In the genomic region with DNA sequence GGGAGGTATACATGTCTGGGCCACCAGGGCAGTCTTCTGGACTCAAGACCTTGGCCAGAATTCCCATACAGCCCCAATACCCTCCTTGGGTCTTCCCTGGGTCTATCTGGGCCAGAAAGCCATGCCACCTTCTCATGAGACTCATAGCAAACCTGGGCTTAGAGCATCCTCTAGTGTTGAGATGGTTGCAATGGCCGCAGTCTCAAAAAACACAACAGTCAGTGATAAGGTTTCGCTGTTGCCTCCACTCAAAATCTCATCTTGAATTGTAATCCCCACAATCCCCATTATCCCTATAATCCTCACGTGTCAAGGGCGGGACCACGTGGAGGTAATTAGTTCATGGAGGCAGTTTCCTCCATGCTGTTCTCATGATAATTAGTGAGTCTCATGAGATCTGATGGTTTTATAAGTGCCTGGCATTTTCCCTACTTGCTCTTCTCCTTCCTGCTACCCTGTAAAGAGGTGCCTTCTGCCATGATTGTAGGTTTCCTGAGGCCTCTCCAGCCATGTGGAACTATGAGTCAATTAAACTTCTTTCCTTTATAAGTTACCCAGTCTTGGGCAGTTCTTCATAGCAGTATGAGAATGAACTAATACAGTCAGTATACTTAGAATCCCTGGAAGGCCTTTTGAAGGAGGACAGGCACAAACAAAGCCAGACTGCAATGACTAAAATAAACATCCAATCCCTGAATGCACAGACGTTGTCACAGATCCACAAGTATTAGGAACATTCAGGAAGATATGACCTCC, we compare ENCODE assay signal across 8 cellular contexts.
A peak's percentile ranks its signal among the peaks of the same experiment; 100 is the strongest.
DNase-seq lines count a peak whose midpoint lies in the region; ATAC-seq, FAIRE-seq and TF ChIP-seq lines count a peak whose summit lies in the region.

No MANE protein-coding gene starts in this region.

- TF ChIP-seq RAD21 in HepG2 (CRISPR knock-in tag; IDR thresholded peaks at IDR 0.05), result peak; percentile 66

- H4K20me1 ChIP-seq in HepG2 (ENCODE audit: insufficient read depth, low read length), result no peaks in the 10 kb centered on the region

- H3K27me3 ChIP-seq in A673 (replicated peaks; ENCODE audit: insufficient read depth, low read depth, low read length, poor library complexity), result no peaks in the 10 kb centered on the region
- H3K27me3 ChIP-seq in HepG2 (ENCODE audit: control insufficient read depth in 1 of 2, insufficient read depth in 2 of 2, low read length in 2 of 2), result no peaks in the 10 kb centered on the region

- H3K4me3 ChIP-seq in A673 (ENCODE audit: low read depth, low read length, poor library complexity, severe bottlenecking) (no peak overlapping the region), HFF-Myc (replicated peaks; ENCODE audit: low read depth, low read length) (no peak overlapping the region), HepG2 (replicated peaks in 1 of 3; ENCODE audit: insufficient read depth in 1 of 3, low read depth in 2 of 3, low read length in 3 of 3) (no peak overlapping the region)

- CTCF ChIA-PET in A673 (lab: Charles Lee), result no interaction called here
- CTCF ChIA-PET in HepG2 (lab: Yijun Ruan, JAX; ENCODE audit: low intra/inter-chr PET ratio, low total read pairs), result interaction anchor here (0.6 kb wide), 1 partner anchor 355 kb away, joined by 3 read pairs; no protein-coding TSS in a partner anchor

- 15% methylated on average over 6 of the region's 6 CpGs for WGBS in HepG2 (ENCODE audit: low lambda C conversion rate)

- no peaks in the 10 kb centered on the region for H3K36me3 ChIP-seq in A673 (ENCODE audit: insufficient read depth, low read length, poor library complexity, severe bottlenecking)
- no peaks in the 10 kb centered on the region for H3K36me3 ChIP-seq in HepG2 (replicated peaks in 1 of 2; ENCODE audit: control insufficient read depth in 1 of 2, insufficient read depth in 2 of 2, low read length in 2 of 2)

- DNase-seq in A673 (ENCODE audit: low spot score) (peak; percentile 82), EH (ENCODE audit: low read depth) (peak; percentile 35), HFF-Myc (ENCODE audit: extremely low read depth, low read depth) (no peak), NCI-H226 (peak; percentile 29), cerebellar cortex (ENCODE audit: low spot score) (peak; percentile 47), HepG2 (ENCODE audit: low spot score) (peak; percentile 43)
- DNase-seq in activated CD8-positive, alpha-beta memory T cell treated with anti-CD3 and anti-CD28 coated beads, Interleukin-2, amount 50 U/mL, for 48 hours, result no peak

- no peaks in the 10 kb centered on the region for H3K79me2 ChIP-seq in HepG2 (ENCODE audit: insufficient read depth, low read length)

- BruUV-seq in A673 (replicated peaks; lab: Mats Ljungman, UMichigan) (no TSS peak), HepG2 (replicated peaks; lab: Mats Ljungman, UMichigan) (no TSS peak)

- POLR2A ChIA-PET in A673 (lab: Charles Lee; ENCODE audit: low non-redundant PET), result no interaction called here
- POLR2A ChIA-PET in HepG2 (lab: Yijun Ruan, JAX), result no interaction called here

- TF ChIP-seq CTCF in A673 (conservative IDR thresholded peaks at IDR 0.05; ENCODE audit: low read depth, low read length) (peak; percentile 93), HFF-Myc (IDR thresholded peaks at IDR 0.05; ENCODE audit: low read depth, low read length, missing control alignments) (peak; percentile 69), HepG2 (CRISPR knock-in tag; IDR thresholded peaks at IDR 0.05) (peak; percentile 87)

- in situ Hi-C loops in HepG2 (cut with HindIII; ENCODE audit: extremely low pct_ligation_motif_present, low pct_unique_long_range_greater_than_20kb), result loop anchor here (5.0 kb wide), 1 partner anchor 356 kb away; no protein-coding TSS in a partner anchor

- TF ChIP-seq POLR2A in HepG2 (IDR thresholded peaks at IDR 0.05; ENCODE audit: insufficient read depth in 1 of 2, low read depth in 2 of 2, low read length in 2 of 2), result no peak

- H3K4me1 ChIP-seq in A673 (ENCODE audit: insufficient read depth, low read length, poor library complexity, severe bottlenecking), result peaks cover 13% of the 10 kb centered on the region
- H3K4me1 ChIP-seq in HepG2 (ENCODE audit: insufficient read depth, low read length), result no peaks in the 10 kb centered on the region

- H2AFZ ChIP-seq in HepG2 (ENCODE audit: low read length), result no peak overlapping the region

- no peak overlapping the region for H3K27ac ChIP-seq in A673 (ENCODE audit: low read depth, low read length, poor library complexity, severe bottlenecking)
- H3K27ac ChIP-seq in HepG2 (ENCODE audit: extremely low read length, insufficient read depth, low read length), result no peak overlapping the region

- H3K9me3 ChIP-seq in A673 (ENCODE audit: low read depth, low read length, poor library complexity, severe bottlenecking), result no peaks in the 10 kb centered on the region
- H3K9me3 ChIP-seq in HepG2 (ENCODE audit: low read length), result no peaks in the 10 kb centered on the region

- H3K4me2 ChIP-seq in HepG2 (ENCODE audit: low read depth, low read length), result no peak overlapping the region

- no peak for TF ChIP-seq EP300 in HepG2 (IDR thresholded peaks at IDR 0.05; ENCODE audit: low read depth in 2 of 2, low read length in 2 of 2)
- TF ChIP-seq EP300 in HepG2 (CRISPR knock-in tag; IDR thresholded peaks at IDR 0.05; ENCODE audit: borderline replicate concordance), result no peak

- ATAC-seq in HepG2 (peak; percentile 95), HG03520 (IDR thresholded peaks at IDR 0.05; ENCODE audit: unreplicated experiment) (no peak)

- intact Hi-C loops in A673 (cut with micrococcal nuclease; ENCODE audit: unreplicated experiment) (loop anchor here (1.0 to 10.0 kb wide), 3 partner anchors 52 to 355 kb away; no protein-coding TSS in a partner anchor), HepG2 (cut with micrococcal nuclease; ENCODE audit: unreplicated experiment) (loop anchor here (1.0 to 5.0 kb wide), 3 partner anchors 355 to 751 kb away; no protein-coding TSS in a partner anchor)

- H3K9ac ChIP-seq in HepG2 (ENCODE audit: insufficient read depth, low read depth, low read length), result no peak overlapping the region

- FAIRE-seq in HepG2 (lab: Jason Lieb, UNC), result peak; percentile 56

TF ChIP-seq in HepG2, 621 proteins besides CTCF, POLR2A, EP300 and RAD21 (continues in another document):
- TF ChIP-seq ZNF562 (CRISPR knock-in tag; IDR thresholded peaks at IDR 0.05; ENCODE audit: borderline replicate concordance) (no peak), PTBP1 (IDR thresholded peaks at IDR 0.05; ENCODE audit: low read depth, low read length, poor library complexity, severe bottlenecking) (no peak), TMF1 (CRISPR knock-in tag; IDR thresholded peaks at IDR 0.05; ENCODE audit: low read depth) (no peak), ZNF337 (CRISPR knock-in tag; IDR thresholded peaks at IDR 0.05; ENCODE audit: borderline replicate concordance, low read depth) (no peak), ISL2 (CRISPR knock-in tag; IDR thresholded peaks at IDR 0.05) (no peak), ZNF775 (CRISPR knock-in tag; IDR thresholded peaks at IDR 0.05; ENCODE audit: borderline replicate concordance) (no peak), SMC3 (IDR thresholded peaks at IDR 0.05; ENCODE audit: low read length) (peak; percentile 73; the same call in 1 of the 2 replicates), ZNF546 (CRISPR knock-in tag; conservative IDR thresholded peaks at IDR 0.05) (no peak), ZBTB38 (CRISPR knock-in tag; IDR thresholded peaks at IDR 0.05) (no peak), MIER2 (CRISPR knock-in tag; IDR thresholded peaks at IDR 0.05) (no peak)
- TF ChIP-seq, protein P1, sequence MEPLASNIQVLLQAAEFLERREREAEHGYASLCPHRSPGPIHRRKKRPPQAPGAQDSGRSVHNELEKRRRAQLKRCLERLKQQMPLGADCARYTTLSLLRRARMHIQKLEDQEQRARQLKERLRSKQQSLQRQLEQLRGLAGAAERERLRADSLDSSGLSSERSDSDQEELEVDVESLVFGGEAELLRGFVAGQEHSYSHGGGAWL (CRISPR knock-in tag; IDR thresholded peaks at IDR 0.05), result no peak
- TF ChIP-seq, protein P2, sequence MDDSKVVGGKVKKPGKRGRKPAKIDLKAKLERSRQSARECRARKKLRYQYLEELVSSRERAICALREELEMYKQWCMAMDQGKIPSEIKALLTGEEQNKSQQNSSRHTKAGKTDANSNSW (CRISPR knock-in tag; IDR thresholded peaks at IDR 0.05; ENCODE audit: borderline replicate concordance), result no peak
- TF ChIP-seq, protein P3, sequence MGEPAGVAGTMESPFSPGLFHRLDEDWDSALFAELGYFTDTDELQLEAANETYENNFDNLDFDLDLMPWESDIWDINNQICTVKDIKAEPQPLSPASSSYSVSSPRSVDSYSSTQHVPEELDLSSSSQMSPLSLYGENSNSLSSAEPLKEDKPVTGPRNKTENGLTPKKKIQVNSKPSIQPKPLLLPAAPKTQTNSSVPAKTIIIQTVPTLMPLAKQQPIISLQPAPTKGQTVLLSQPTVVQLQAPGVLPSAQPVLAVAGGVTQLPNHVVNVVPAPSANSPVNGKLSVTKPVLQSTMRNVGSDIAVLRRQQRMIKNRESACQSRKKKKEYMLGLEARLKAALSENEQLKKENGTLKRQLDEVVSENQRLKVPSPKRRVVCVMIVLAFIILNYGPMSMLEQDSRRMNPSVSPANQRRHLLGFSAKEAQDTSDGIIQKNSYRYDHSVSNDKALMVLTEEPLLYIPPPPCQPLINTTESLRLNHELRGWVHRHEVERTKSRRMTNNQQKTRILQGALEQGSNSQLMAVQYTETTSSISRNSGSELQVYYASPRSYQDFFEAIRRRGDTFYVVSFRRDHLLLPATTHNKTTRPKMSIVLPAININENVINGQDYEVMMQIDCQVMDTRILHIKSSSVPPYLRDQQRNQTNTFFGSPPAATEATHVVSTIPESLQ (CRISPR knock-in tag; conservative IDR thresholded peaks at IDR 0.05), result no peak
- TF ChIP-seq, protein P4, sequence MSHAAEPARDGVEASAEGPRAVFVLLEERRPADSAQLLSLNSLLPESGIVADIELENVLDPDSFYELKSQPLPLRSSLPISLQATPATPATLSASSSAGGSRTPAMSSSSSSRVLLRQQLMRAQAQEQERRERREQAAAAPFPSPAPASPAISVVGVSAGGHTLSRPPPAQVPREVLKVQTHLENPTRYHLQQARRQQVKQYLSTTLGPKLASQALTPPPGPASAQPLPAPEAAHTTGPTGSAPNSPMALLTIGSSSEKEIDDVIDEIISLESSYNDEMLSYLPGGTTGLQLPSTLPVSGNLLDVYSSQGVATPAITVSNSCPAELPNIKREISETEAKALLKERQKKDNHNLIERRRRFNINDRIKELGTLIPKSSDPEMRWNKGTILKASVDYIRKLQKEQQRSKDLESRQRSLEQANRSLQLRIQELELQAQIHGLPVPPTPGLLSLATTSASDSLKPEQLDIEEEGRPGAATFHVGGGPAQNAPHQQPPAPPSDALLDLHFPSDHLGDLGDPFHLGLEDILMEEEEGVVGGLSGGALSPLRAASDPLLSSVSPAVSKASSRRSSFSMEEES (CRISPR knock-in tag; IDR thresholded peaks at IDR 0.05), result no peak

Comparison
In these comparisons a context has a peak if more than half of its experiments do, and no peak if none do; other contexts are left out.
1. DNase-seq: peak in A673 (single experiment), EH (single experiment), NCI-H226 (single experiment), cerebellar cortex (single experiment) and HepG2 (single experiment); none in HFF-Myc (single experiment) and activated CD8-positive, alpha-beta memory T cell treated with anti-CD3 and anti-CD28 coated beads, Interleukin-2, amount 50 U/mL, for 48 hours (single experiment).
2. Peak in every context shown above with its lines, with median percentiles within 50 percentile points of each other: CTCF ChIP-seq.